In genomic region chr7:12911053-12911452, GRCh38 we compare ENCODE assay signal across 16 cellular contexts.
DNase-seq lines count a peak whose midpoint lies in the region; TF ChIP-seq lines count a peak whose summit lies in the region.
"Had no signal": no experiment of that assay in that cellular context is flagged by ENCODE, and none has a peak within 500 bp of the region (broad histone marks: within the 10 kb centered on the region; RNA-seq: fewer than 3 reads in every experiment).

No MANE protein-coding gene starts in this region.

- H2AK5ac ChIP-seq in neuronal stem cell (ENCODE audit: low read depth, low read length) = no peak overlapping the region

- no peak overlapping the region for H2BK15ac ChIP-seq in neuronal stem cell (ENCODE audit: low read length)

- no peaks in the 10 kb centered on the region for H3K4me1 Mint-ChIP-seq in nephron
- H3K4me1 Mint-ChIP-seq: CD4-positive, CD25-positive, alpha-beta regulatory T cell had no signal

- no peak overlapping the region for H2BK12ac ChIP-seq in neuronal stem cell (ENCODE audit: low read length)

- no peaks in the 10 kb centered on the region for H3K36me3 ChIP-seq in mammary epithelial cell (ENCODE audit: insufficient read depth, low read length)
- no peaks in the 10 kb centered on the region for H3K36me3 ChIP-seq in breast epithelium
- H3K36me3 ChIP-seq in ascending aorta = no peaks in the 10 kb centered on the region
- H3K36me3 ChIP-seq in neuronal stem cell (replicated peaks in 1 of 2; ENCODE audit: control insufficient read depth in 2 of 2, insufficient read depth in 2 of 2, low read length in 2 of 2) = no peaks in the 10 kb centered on the region
- H3K36me3 ChIP-seq: BLaER1 treated with 17β-estradiol and CSF1 and Interleukin-3, amounts not matched to agents 10 nM and 100 nM had no signal

- peak overlapping the region; percentile 63 for H2AFZ ChIP-seq in mammary epithelial cell (ENCODE audit: low read depth, low read length)
- no peak overlapping the region for H2AFZ ChIP-seq in neuronal stem cell (ENCODE audit: low read length)

- H3K18ac ChIP-seq in neuronal stem cell (ENCODE audit: low read length) = no peak overlapping the region

- H3K4ac ChIP-seq in neuronal stem cell (ENCODE audit: low read length) = no peak overlapping the region

- peaks cover 3% of the 10 kb centered on the region for H3K27me3 Mint-ChIP-seq in nephron (ENCODE audit: low read depth)

- CTCF ChIA-PET in mammary epithelial cell (lab: Charles Lee; ENCODE audit: low non-redundant PET) = no interaction called here

- no peak overlapping the region for H4K8ac ChIP-seq in neuronal stem cell (ENCODE audit: low read depth, low read length)

- no peak overlapping the region for H2BK120ac ChIP-seq in neuronal stem cell (ENCODE audit: low read depth, low read length)

- H3K27ac ChIP-seq in mammary epithelial cell (ENCODE audit: insufficient read depth, low read depth, low read length) (no peak overlapping the region), breast epithelium (no peak overlapping the region), epithelial cell of prostate (peak overlapping the region; percentile 43), ascending aorta (no peak overlapping the region), neuronal stem cell (replicated peaks; ENCODE audit: low read length) (no peak overlapping the region)
- H3K27ac ChIP-seq: 22Rv1; BLaER1 treated with 17β-estradiol and CSF1 and Interleukin-3, amounts not matched to agents 10 nM and 100 nM had no signal

- dilution Hi-C loops in mammary epithelial cell (cut with HindIII; ENCODE audit: low sequenced_read_pairs) = no loop called here

- H3K27me3 ChIP-seq in mammary epithelial cell (ENCODE audit: insufficient read depth, low read length) (no peaks in the 10 kb centered on the region), breast epithelium (no peaks in the 10 kb centered on the region), ascending aorta (no peaks in the 10 kb centered on the region), neuronal stem cell (ENCODE audit: control insufficient read depth in 3 of 3, insufficient read depth in 3 of 3, low read depth in 1 of 3, low read length in 3 of 3) (no peaks in the 10 kb centered on the region)
- H3K27me3 ChIP-seq: BLaER1 treated with 17β-estradiol and CSF1 and Interleukin-3, amounts not matched to agents 10 nM and 100 nM had no signal

- no peaks in the 10 kb centered on the region for H3K9me3 ChIP-seq in mammary epithelial cell (replicated peaks; ENCODE audit: insufficient read depth, low read length)
- no peaks in the 10 kb centered on the region for H3K9me3 ChIP-seq in breast epithelium
- no peaks in the 10 kb centered on the region for H3K9me3 ChIP-seq in ascending aorta
- peaks cover 0 to 5% of the 10 kb centered on the region in 2 donors for H3K9me3 ChIP-seq in neuronal stem cell (replicated peaks in 1 of 2; ENCODE audit: control insufficient read depth in 2 of 2, insufficient read depth in 1 of 2, low read depth in 1 of 2, low read length in 2 of 2)
- H3K9me3 ChIP-seq: BLaER1 treated with 17β-estradiol and CSF1 and Interleukin-3, amounts not matched to agents 10 nM and 100 nM had no signal

- no peaks in the 10 kb centered on the region for H3K9me3 Mint-ChIP-seq in nephron
- H3K9me3 Mint-ChIP-seq: CD4-positive, CD25-positive, alpha-beta regulatory T cell; HFFc6 had no signal

- H3K4me2 ChIP-seq in mammary epithelial cell (ENCODE audit: insufficient read depth, low read depth, low read length) (no peak overlapping the region), neuronal stem cell (ENCODE audit: insufficient read depth, low read length, poor library complexity, severe bottlenecking) (no peak overlapping the region)
- H3K4me2 ChIP-seq: BLaER1 treated with 17β-estradiol and CSF1 and Interleukin-3, amounts not matched to agents 10 nM and 100 nM had no signal

- H2BK5ac ChIP-seq in neuronal stem cell (ENCODE audit: low read length) = no peak overlapping the region

- no peaks in the 10 kb centered on the region for H3K36me3 Mint-ChIP-seq in nephron (ENCODE audit: low read depth)
- H3K36me3 Mint-ChIP-seq: CD4-positive, CD25-positive, alpha-beta regulatory T cell had no signal

- BruUV-seq in mammary epithelial cell (replicated peaks; lab: Mats Ljungman, UMichigan) = no TSS peak

- TF ChIP-seq CTCF in mammary epithelial cell (conservative IDR thresholded peaks at IDR 0.05 in 1 of 2, IDR thresholded peaks at IDR 0.05 in 1 of 2; ENCODE audit: extremely low read depth in 1 of 2, insufficient read depth in 1 of 2, low read depth in 1 of 2, low read length in 2 of 2) (no peak), breast epithelium (IDR thresholded peaks at IDR 0.05) (no peak), nephron (IDR thresholded peaks at IDR 0.05; ENCODE audit: unreplicated experiment in 3 of 3) (no peak), ascending aorta (IDR thresholded peaks at IDR 0.05) (no peak)

- H3K4me1 ChIP-seq in mammary epithelial cell (ENCODE audit: insufficient read depth, low read length) = peaks cover 22% of the 10 kb centered on the region
- no peaks in the 10 kb centered on the region for H3K4me1 ChIP-seq in breast epithelium
- no peaks in the 10 kb centered on the region for H3K4me1 ChIP-seq in ascending aorta
- H3K4me1 ChIP-seq in neuronal stem cell (ENCODE audit: control insufficient read depth in 2 of 2, insufficient read depth in 1 of 2, low read depth in 1 of 2, low read length in 2 of 2) = peaks cover 0 to 4% of the 10 kb centered on the region in 2 donors
- H3K4me1 ChIP-seq: BLaER1 treated with 17β-estradiol and CSF1 and Interleukin-3, amounts not matched to agents 10 nM and 100 nM had no signal

- H3K79me1 ChIP-seq in neuronal stem cell (ENCODE audit: low read depth, low read length) = no peaks in the 10 kb centered on the region

- H3K9ac ChIP-seq in mammary epithelial cell (ENCODE audit: insufficient read depth, low read length) (no peak overlapping the region), neuronal stem cell (ENCODE audit: low read depth, low read length, poor library complexity) (no peak overlapping the region)
- H3K9ac ChIP-seq: BLaER1 treated with 17β-estradiol and CSF1 and Interleukin-3, amounts not matched to agents 10 nM and 100 nM had no signal

- H4K91ac ChIP-seq in neuronal stem cell (ENCODE audit: low read depth, low read length, poor library complexity) = no peak overlapping the region

- no peaks in the 10 kb centered on the region for H3K79me2 ChIP-seq in mammary epithelial cell (ENCODE audit: insufficient read depth, low read length)

- TF ChIP-seq POLR2A in breast epithelium (IDR thresholded peaks at IDR 0.05) = no peak

- no peak overlapping the region for H3K23ac ChIP-seq in neuronal stem cell (ENCODE audit: low read depth, low read length, poor library complexity)

- H3K4me3 Mint-ChIP-seq in nephron = no peak overlapping the region
- H3K4me3 Mint-ChIP-seq: CD4-positive, CD25-positive, alpha-beta regulatory T cell; HFFc6 had no signal

- no peaks in the 10 kb centered on the region for H4K20me1 ChIP-seq in mammary epithelial cell (ENCODE audit: insufficient read depth, low read length)
- H4K20me1 ChIP-seq: BLaER1 treated with 17β-estradiol and CSF1 and Interleukin-3, amounts not matched to agents 10 nM and 100 nM had no signal

- intact Hi-C loops in mammary epithelial cell (cut with micrococcal nuclease) (no loop called here), breast epithelium (cut with DNase I; ENCODE audit: low total_unique reads) (no loop called here), ascending aorta (cut with DNase I) (no loop called here)

- peak overlapping the region in 2 of 3 experiments; percentile 1 to 47 for H3K27ac Mint-ChIP-seq in nephron
- H3K27ac Mint-ChIP-seq: CD4-positive, CD25-positive, alpha-beta regulatory T cell; HFFc6 had no signal

- 41% methylated on average over 2 of the region's 2 CpGs for WGBS in mammary epithelial cell (ENCODE audit: low coverage, missing lambda C conversion rate)
- no CpG with 5 or more reads among the region's 2 CpGs for WGBS in neuronal stem cell (ENCODE audit: extremely low coverage in 2 of 2, insufficient read length in 2 of 2, insufficient replicate concordance in 1 of 2), 2 donors

- H3K4me3 ChIP-seq in mammary epithelial cell (replicated peaks in 1 of 3; ENCODE audit: insufficient read depth in 1 of 3, low read depth in 2 of 3, low read length in 3 of 3) (no peak overlapping the region), breast epithelium (no peak overlapping the region), ascending aorta (no peak overlapping the region), neuronal stem cell (ENCODE audit: low read length in 2 of 2) (no peak overlapping the region)
- H3K4me3 ChIP-seq: BLaER1 treated with 17β-estradiol and CSF1 and Interleukin-3, amounts not matched to agents 10 nM and 100 nM had no signal

- no peak for DNase-seq in mammary epithelial cell
- no peak for DNase-seq in breast epithelium (ENCODE audit: low spot score in 2 of 2)
- DNase-seq in epithelial cell of prostate (ENCODE audit: low read depth, low spot score) = no peak
- DNase-seq in superior temporal gyrus (ENCODE audit: extremely low spot score) = peak; percentile 19
- DNase-seq in COLO668 (lab: John Stamatoyannopoulos, UW; ENCODE audit: unreplicated experiment) = no peak
- no peak for DNase-seq in ascending aorta (ENCODE audit: low spot score in 2 of 2)
- DNase-seq in neuronal stem cell (ENCODE audit: low spot score) = no peak
- DNase-seq: ACHN; Calu3; CD4-positive, CD25-positive, alpha-beta regulatory T cell; DMS79; HCEC 1CT; HFFc6 had no signal

- in situ Hi-C loops in mammary epithelial cell (cut with MboI; ENCODE audit: low sequenced_read_pairs in 2 of 2) = no loop called here

- H3K14ac ChIP-seq in neuronal stem cell (ENCODE audit: low read length) = no peak overlapping the region
